21 cellular contexts compared by ENCODE assay signal in the genomic region with DNA sequence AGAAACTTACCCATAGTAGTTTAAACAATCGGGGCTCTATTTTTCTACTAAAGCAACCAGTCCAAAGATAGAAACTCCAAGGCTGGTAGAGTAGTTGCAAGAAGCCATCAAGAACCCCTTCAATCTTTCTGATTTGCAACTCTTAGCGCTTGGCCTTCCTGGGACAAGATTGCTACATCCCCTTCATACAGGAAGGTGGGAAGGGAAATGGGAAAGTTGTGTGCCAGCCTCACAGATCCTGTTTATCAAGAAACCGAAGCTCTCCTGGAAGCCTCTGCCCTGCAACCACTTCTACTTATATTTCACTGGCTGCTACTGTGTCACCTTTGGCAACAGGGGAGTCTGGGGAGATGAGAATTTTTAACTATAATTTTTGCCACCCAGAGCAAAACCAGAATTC. TPM values are rescaled to one million over a fixed set of nuclear protein-coding genes. Genes with fewer than 3 reads are reported as not detected.
A peak's percentile ranks its signal among the peaks of the same experiment; 100 is the strongest.
DNase-seq lines count a peak whose midpoint lies in the region; ATAC-seq, FAIRE-seq and TF ChIP-seq lines count a peak whose summit lies in the region.
"Had no signal": no experiment of that assay in that cellular context is flagged by ENCODE, and none has a peak within 500 bp of the region (broad histone marks: within the 10 kb centered on the region; RNA-seq: fewer than 3 reads in every experiment).

No MANE protein-coding gene starts in this region.

- dilution Hi-C loops in keratinocyte (cut with MboI; ENCODE audit: extremely low pct_ligation_motif_present, low sequenced_read_pairs): no loop called here

- no peaks in the 10 kb centered on the region for H3K9me1 ChIP-seq in keratinocyte (ENCODE audit: control insufficient read depth, extremely low read depth, insufficient read depth, low read length)

- H3K36me3 Mint-ChIP-seq in activated B cell treated with CpG ODN at 0.5 μM for 24 hours (ENCODE audit: low read depth): no peaks in the 10 kb centered on the region
- H3K36me3 Mint-ChIP-seq in natural killer cell: no peaks in the 10 kb centered on the region
- H3K36me3 Mint-ChIP-seq: activated naive CD8-positive, alpha-beta T cell; T-cell had no signal

- H3K4me1 ChIP-seq in BLaER1 treated with 17β-estradiol and CSF1 and Interleukin-3, amounts not matched to agents 10 nM and 100 nM: peaks cover 5 to 26% (median 21%) of the 10 kb centered on the region in 10 experiments; a peak in 18 of 20 replicates
- peaks cover 32% of the 10 kb centered on the region for H3K4me1 ChIP-seq in keratinocyte (ENCODE audit: control insufficient read depth, extremely low read depth, insufficient read depth, low read length)

- TF ChIP-seq CTCF in activated B cell treated with CpG ODN at 0.5 μM for 24 hours (IDR thresholded peaks at IDR 0.05) (no peak), keratinocyte (optimal IDR thresholded peaks at IDR 0.05 in 1 of 3, IDR thresholded peaks at IDR 0.05 in 1 of 3, conservative IDR thresholded peaks at IDR 0.05 in 1 of 3; ENCODE audit: extremely low read depth in 1 of 3, insufficient read depth in 2 of 3, low read length in 3 of 3) (no peak), natural killer cell (IDR thresholded peaks at IDR 0.05) (no peak)

- FAIRE-seq in keratinocyte (lab: Jason Lieb, UNC): peak; percentile 48
- FAIRE-seq: GM12878, K562, kidney had no signal

- H3K27ac ChIP-seq in BLaER1 treated with 17β-estradiol and CSF1 and Interleukin-3, amounts not matched to agents 10 nM and 100 nM: peak overlapping the region in 2 of 11 experiments; percentile 13 to 24; a peak in 2 of 22 replicates
- H3K27ac ChIP-seq in keratinocyte (ENCODE audit: control insufficient read depth, insufficient read depth, low read length): no peak overlapping the region

- H3K4me1 Mint-ChIP-seq in activated B cell treated with CpG ODN at 0.5 μM for 24 hours (peaks cover 43% of the 10 kb centered on the region), natural killer cell (no peaks in the 10 kb centered on the region)

- DNase-seq in KBM-7: peak; percentile 10
- no peak for DNase-seq in activated B cell treated with CpG ODN at 0.5 μM for 24 hours
- DNase-seq in keratinocyte (ENCODE audit: low read depth, low spot score): no peak
- no peak for DNase-seq in cerebellar cortex (ENCODE audit: low spot score)
- no peak for DNase-seq in natural killer cell
- DNase-seq: activated CD8-positive, alpha-beta T cell treated with anti-CD3 and anti-CD28 coated beads, Interleukin-2, amount 10 ng/mL, durations not matched to agents 7 days and 5 days; activated T-cell treated with anti-CD3 and anti-CD28 coated beads, Interleukin-2, amount 50 U/mL, for 72 hours; C1 segment of cervical spinal cord; kidney; mucosa of descending colon; NCI-H1048; NCI-H1930; Right ventricle myocardium superior; T-cell had no signal

- H4K20me1 ChIP-seq in BLaER1 treated with 17β-estradiol and CSF1 and Interleukin-3, amounts not matched to agents 10 nM and 100 nM: no peaks in the 10 kb centered on the region
- H4K20me1 ChIP-seq in keratinocyte (ENCODE audit: control insufficient read depth, extremely low read depth, insufficient read depth, low read length): peaks cover 9% of the 10 kb centered on the region

- H3K4me3 ChIP-seq in BLaER1 treated with 17β-estradiol and CSF1 and Interleukin-3, amounts not matched to agents 10 nM and 100 nM: no peak overlapping the region
- no peak overlapping the region for H3K4me3 ChIP-seq in keratinocyte (ENCODE audit: control insufficient read depth in 2 of 3, extremely low read depth in 1 of 3, insufficient read depth in 2 of 3, low read depth in 1 of 3, low read length in 3 of 3)
- H3K4me3 ChIP-seq: GM12878, K562, mucosa of descending colon had no signal

- no peak overlapping the region for H3K4me3 Mint-ChIP-seq in activated B cell treated with CpG ODN at 0.5 μM for 24 hours
- no peak overlapping the region for H3K4me3 Mint-ChIP-seq in natural killer cell
- H3K4me3 Mint-ChIP-seq: activated CD8-positive, alpha-beta T cell treated with anti-CD3 and anti-CD28 coated beads, Interleukin-2, amount 10 ng/mL, durations not matched to agents 7 days and 5 days; activated naive CD8-positive, alpha-beta T cell; activated T-cell treated with anti-CD3 and anti-CD28 coated beads, Interleukin-2, amount 50 U/mL, for 72 hours; T-cell had no signal

- ATAC-seq in activated B cell treated with CpG ODN at 0.5 μM for 24 hours (ENCODE audit: low read depth): no peak
- no peak for ATAC-seq in GM21515 (IDR thresholded peaks at IDR 0.05; ENCODE audit: unreplicated experiment)
- no peak for ATAC-seq in GM18867 (IDR thresholded peaks at IDR 0.05; ENCODE audit: unreplicated experiment)
- ATAC-seq in natural killer cell: no peak
- ATAC-seq: activated CD8-positive, alpha-beta T cell treated with anti-CD3 and anti-CD28 coated beads, Interleukin-2, amount 10 ng/mL, durations not matched to agents 7 days and 5 days; activated T-cell treated with anti-CD3 and anti-CD28 coated beads, Interleukin-2, amount 50 U/mL, for 72 hours; GM12878; K562; mucosa of descending colon; T-cell had no signal

- in situ Hi-C loops in KBM-7 (cut with MboI; ENCODE audit: low pct_unique_long_range_greater_than_20kb, low sequenced_read_pairs): no loop called here

- H3K27me3 ChIP-seq in BLaER1 treated with 17β-estradiol and CSF1 and Interleukin-3, amounts not matched to agents 10 nM and 100 nM: no peaks in the 10 kb centered on the region
- no peaks in the 10 kb centered on the region for H3K27me3 ChIP-seq in keratinocyte (ENCODE audit: control insufficient read depth, extremely low read depth, insufficient read depth, low read length)

- no peaks in the 10 kb centered on the region for H3K9me3 Mint-ChIP-seq in activated B cell treated with CpG ODN at 0.5 μM for 24 hours
- H3K9me3 Mint-ChIP-seq in natural killer cell: no peaks in the 10 kb centered on the region
- H3K9me3 Mint-ChIP-seq: activated T-cell treated with anti-CD3 and anti-CD28 coated beads, Interleukin-2, amount 50 U/mL, for 72 hours; T-cell had no signal

- H3K27me3 Mint-ChIP-seq in activated B cell treated with CpG ODN at 0.5 μM for 24 hours (no peaks in the 10 kb centered on the region), natural killer cell (ENCODE audit: low read depth in 2 of 2) (peaks cover 3 to 9% of the 10 kb centered on the region in 2 donors)
- H3K27me3 Mint-ChIP-seq: activated naive CD8-positive, alpha-beta T cell had no signal

- POLR2A ChIA-PET in activated B cell treated with CpG ODN at 0.5 μM for 24 hours (lab: Charles Lee): interaction anchor here (0.5 to 1.9 kb wide), 4 partner anchors 12 to 707 kb away, joined by 3 to 7 read pairs (median 4); no protein-coding TSS in a partner anchor

- no peaks in the 10 kb centered on the region for H3K36me3 ChIP-seq in BLaER1 treated with 17β-estradiol and CSF1 and Interleukin-3, amounts not matched to agents 10 nM and 100 nM
- H3K36me3 ChIP-seq in keratinocyte (ENCODE audit: control insufficient read depth in 2 of 2, extremely low read depth in 1 of 2, insufficient read depth in 2 of 2, low read length in 2 of 2): no peaks in the 10 kb centered on the region

- H3K9me3 ChIP-seq in BLaER1 treated with 17β-estradiol and CSF1 and Interleukin-3, amounts not matched to agents 10 nM and 100 nM (replicated peaks in 1 of 11): peaks cover 0 to 11% (median 0%) of the 10 kb centered on the region in 11 experiments; a peak in 4 of 22 replicates
- H3K9me3 ChIP-seq in keratinocyte (ENCODE audit: control insufficient read depth, low read depth, low read length): no peaks in the 10 kb centered on the region
- H3K9me3 ChIP-seq: mucosa of descending colon had no signal

- peaks cover 89% of the 10 kb centered on the region for H3K79me2 ChIP-seq in keratinocyte (ENCODE audit: control insufficient read depth, insufficient read depth, low read length)

- intact Hi-C loops in activated B cell treated with CpG ODN at 0.5 μM for 24 hours (cut with micrococcal nuclease) (loop anchor here (5.0 kb wide), 1 partner anchor 403 kb away; the partner anchor contains the start of gene STT3B), natural killer cell (cut with micrococcal nuclease) (no loop called here)

- CTCF ChIA-PET in activated B cell treated with CpG ODN at 0.5 μM for 24 hours (lab: Charles Lee): interaction anchor here (0.7 kb wide), 1 partner anchor 9 kb away, joined by 3 read pairs; no protein-coding TSS in a partner anchor

- no peak overlapping the region for H2AFZ ChIP-seq in keratinocyte (ENCODE audit: control insufficient read depth, low read length)

- H3K27ac Mint-ChIP-seq in activated B cell treated with CpG ODN at 0.5 μM for 24 hours: peak overlapping the region; percentile 80
- H3K27ac Mint-ChIP-seq in natural killer cell: no peak overlapping the region
- H3K27ac Mint-ChIP-seq: activated CD8-positive, alpha-beta T cell treated with anti-CD3 and anti-CD28 coated beads, Interleukin-2, amount 10 ng/mL, durations not matched to agents 7 days and 5 days; activated naive CD8-positive, alpha-beta T cell; activated T-cell treated with anti-CD3 and anti-CD28 coated beads, Interleukin-2, amount 50 U/mL, for 72 hours; T-cell had no signal

- H3K4me2 ChIP-seq in BLaER1 treated with 17β-estradiol and CSF1 and Interleukin-3, amounts not matched to agents 10 nM and 100 nM: peak overlapping the region in 6 of 11 experiments; percentile 17 to 62 (median 40); a peak in 10 of 22 replicates
- no peak overlapping the region for H3K4me2 ChIP-seq in keratinocyte (ENCODE audit: control insufficient read depth, extremely low read depth, insufficient read depth, low read depth, low read length)

- no peak overlapping the region; a peak in 1 of 22 replicates for H3K9ac ChIP-seq in BLaER1 treated with 17β-estradiol and CSF1 and Interleukin-3, amounts not matched to agents 10 nM and 100 nM
- H3K9ac ChIP-seq in keratinocyte (ENCODE audit: control insufficient read depth, extremely low read depth, insufficient read depth, low read length): no peak overlapping the region

RNA-seq across cellular contexts. Expression of gene OSBPL10, which starts 46.2 kb away (rescaled TPM):
- total RNA-seq in activated B cell treated with CpG ODN at 0.5 μM for 24 hours: 125 and 137 TPM in 2 replicates
- 42.6 to 78.1 TPM (median 50.1 TPM) in 3 replicates for polyA plus RNA-seq in keratinocyte
- 14.4 TPM for polyA plus RNA-seq in keratinocyte (2011; ENCODE audit: low read depth)
- 68.5 and 68.9 TPM in 2 replicates for polyA plus RNA-seq in keratinocyte (2011; cell fraction: cytosol; rRNA removed)
- 82.4 and 92.0 TPM in 2 replicates for polyA plus RNA-seq in keratinocyte (2011; cell fraction: nucleus; rRNA removed)
- polyA plus RNA-seq in keratinocyte (2012; ENCODE audit: low replicate concordance): 27.0 and 67.6 TPM in 2 replicates
- polyA minus RNA-seq in keratinocyte: 88.3 to 141 TPM (median 103 TPM) in 3 replicates
- polyA minus RNA-seq in keratinocyte (2011; cell fraction: cytosol; rRNA and poly(A)+ RNA removed): 59.1 TPM
- polyA minus RNA-seq in keratinocyte (2011; cell fraction: nucleus; rRNA and poly(A)+ RNA removed): 59.5 and 153 TPM in 2 replicates
- 1 to 10 TPM in 2 of 3 donors, under 1 TPM in 1; 1.00 to 3.6 (median 1.6) TPM for total RNA-seq in natural killer cell

RNA-seq across cellular contexts. Expression of gene ZNF860, which starts 46.7 kb away (rescaled TPM):
- total RNA-seq in activated B cell treated with CpG ODN at 0.5 μM for 24 hours (16.6 and 19.1 TPM in 2 replicates), natural killer cell (under 1 TPM in 1 of 3 donors, not detected in 2; 0.10 TPM)
- 5.6 to 10.3 TPM (median 7.9 TPM) in 3 replicates for polyA plus RNA-seq in keratinocyte
- 1.6 TPM for polyA plus RNA-seq in keratinocyte (2011; ENCODE audit: low read depth)
- polyA plus RNA-seq in keratinocyte (2011; cell fraction: cytosol; rRNA removed): 3.7 and 8.1 TPM in 2 replicates
- polyA plus RNA-seq in keratinocyte (2011; cell fraction: nucleus; rRNA removed): 10.3 and 10.5 TPM in 2 replicates
- polyA plus RNA-seq in keratinocyte (2012; ENCODE audit: low replicate concordance): 1.8 and 6.0 TPM in 2 replicates
- polyA minus RNA-seq in keratinocyte: 6.3 to 15.7 TPM (median 13.4 TPM) in 3 replicates
- polyA minus RNA-seq in keratinocyte (2011; cell fraction: cytosol; rRNA and poly(A)+ RNA removed): 4.4 TPM
- polyA minus RNA-seq in keratinocyte (2011; cell fraction: nucleus; rRNA and poly(A)+ RNA removed): 7.3 and 12.2 TPM in 2 replicates
- total RNA-seq: A673; activated CD8-positive, alpha-beta T cell treated with anti-CD3 and anti-CD28 coated beads, Interleukin-2, amount 10 ng/mL, durations not matched to agents 7 days and 5 days; GM12878; K562 had no signal
- polyA plus RNA-seq: GM12878, K562 had no signal

Comparison
In these comparisons a context has a peak if more than half of its experiments do, and no peak if none do; other contexts are left out.
1. RNA of gene OSBPL10, which starts 46.2 kb away (total RNA-seq): 125 to 137 TPM in activated B cell treated with CpG ODN at 0.5 μM for 24 hours; 1.00 to 3.6 TPM in natural killer cell; every median in the first group is over 10 times any median in the second.
2. RNA of gene ZNF860, which starts 46.7 kb away (total RNA-seq): 16.6 to 19.1 TPM in activated B cell treated with CpG ODN at 0.5 μM for 24 hours; 0.10 TPM in natural killer cell; every median in the first group is over 10 times any median in the second.